ENCODE assay signal across 11 cellular contexts in the genomic region with DNA sequence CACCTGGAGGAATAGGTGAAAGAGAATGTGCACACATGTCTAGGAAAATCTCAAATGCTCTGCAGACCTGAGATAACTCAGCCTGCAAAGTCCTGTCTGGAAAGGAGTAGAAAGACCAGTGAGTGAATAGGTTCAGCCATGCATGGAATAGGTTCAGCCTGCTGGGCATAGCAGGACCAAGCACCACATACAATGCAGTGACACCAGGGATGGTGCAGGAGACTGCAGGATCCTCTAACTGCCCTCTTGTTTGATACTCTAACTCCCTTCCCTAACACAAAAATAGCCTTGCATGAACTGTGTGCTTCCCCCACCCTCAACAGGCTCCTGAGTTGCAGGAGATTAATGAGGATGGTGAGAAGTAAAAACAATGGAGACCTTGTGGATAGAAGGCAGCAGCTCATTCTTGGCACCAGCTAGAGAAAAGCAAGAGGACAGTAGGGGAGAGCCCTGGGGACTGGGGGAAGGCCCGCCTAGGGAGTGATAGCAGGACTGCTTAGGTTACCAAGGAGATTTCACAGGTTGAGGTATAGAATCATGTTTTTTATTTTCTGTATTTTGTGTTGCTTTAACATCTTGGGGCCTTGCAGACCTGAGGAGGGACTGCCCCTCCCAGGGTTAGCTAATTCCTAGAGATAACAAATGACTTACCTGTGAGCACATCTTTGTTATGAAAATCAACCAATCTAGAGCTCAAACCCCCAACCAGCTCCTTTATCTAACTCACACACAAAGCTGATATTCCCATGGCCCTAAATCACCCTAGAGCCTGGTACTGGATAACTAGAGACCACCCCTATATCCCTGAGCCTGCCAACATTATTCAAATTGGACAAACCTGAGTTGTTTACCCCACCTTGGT.
"Had no signal": no experiment of that assay in that cellular context is flagged by ENCODE, and none has a peak within 500 bp of the region (broad histone marks: within the 10 kb centered on the region; RNA-seq: fewer than 3 reads in every experiment).

No MANE protein-coding gene starts in this region.

- ATAC-seq: mucosa of descending colon; naive thymus-derived CD8-positive, alpha-beta T cell; right cardiac atrium had no signal

- H3K27me3 ChIP-seq: ovary had no signal

- DNase-seq: effector CD4-positive, alpha-beta T cell; mucosa of descending colon; naive thymus-derived CD8-positive, alpha-beta T cell; nucleus accumbens; ovary; right cardiac atrium; small intestine; stimulated activated CD4-positive, alpha-beta T cell treated with anti-CD3 and anti-CD28 coated beads, Interleukin-12 subunit alpha, Interleukin-12 subunit beta, amount 100 ng/mL, for 4 hours; stimulated activated naive CD4-positive, alpha-beta T cell treated with Interleukin-2 at 50 U/mL for 16 hours; trophoblast cell had no signal

- H3K9me3 ChIP-seq: mucosa of descending colon, ovary had no signal

- H3K4me3 ChIP-seq: coronary artery, mucosa of descending colon, ovary had no signal

- H3K36me3 ChIP-seq: ovary had no signal

- H3K27ac ChIP-seq: coronary artery, ovary had no signal
